15 cellular contexts compared by ENCODE assay signal in the genomic region with DNA sequence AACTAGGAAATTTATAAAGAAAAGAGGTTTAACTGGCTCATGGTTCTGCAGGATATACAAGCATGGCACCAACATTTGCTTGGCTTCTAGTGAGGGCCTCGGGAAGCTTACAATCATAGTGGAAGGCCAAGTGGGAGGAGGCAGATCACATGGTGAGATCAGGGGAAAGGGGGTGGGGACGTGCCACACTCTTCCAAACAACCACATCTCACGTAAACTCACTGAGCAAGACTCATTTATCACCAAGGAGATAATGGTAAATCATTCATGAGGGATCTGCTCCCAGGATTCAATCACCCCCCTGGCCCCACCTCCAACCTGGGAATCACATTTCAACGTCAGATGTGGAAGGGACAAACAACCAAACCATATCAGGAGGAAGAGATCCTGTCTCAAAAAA. TPM values are rescaled to one million over a fixed set of nuclear protein-coding genes. Genes with fewer than 3 reads are reported as not detected.
A peak's percentile ranks its signal among the peaks of the same experiment; 100 is the strongest.
DNase-seq lines count a peak whose midpoint lies in the region; TF ChIP-seq lines count a peak whose summit lies in the region.
"Had no signal": no experiment of that assay in that cellular context is flagged by ENCODE, and none has a peak within 500 bp of the region (broad histone marks: within the 10 kb centered on the region; RNA-seq: fewer than 3 reads in every experiment).

No MANE protein-coding gene starts in this region.

- DNase-seq in Daoy (ENCODE audit: low read depth): peak; percentile 13
- DNase-seq in NCI-H510A treated with DMSO at 0.1 percent for 48 hours (lab: John Stamatoyannopoulos, UW): peak; percentile 30
- DNase-seq in hepatocyte (ENCODE audit: low spot score): peak; percentile 46
- no peak for DNase-seq in activated CD4-positive, alpha-beta T cell treated with anti-CD3 and anti-CD28 coated beads, Interleukin-2, amount 50 U/mL, for 1 hour
- no peak for DNase-seq in stimulated activated CD4-positive, alpha-beta T cell treated with anti-CD3 and anti-CD28 coated beads, Interleukin-1b, Interleukin-23, amount 100 ng/mL, for 48 hours
- no peak for DNase-seq in G401 (ENCODE audit: low spot score)
- no peak for DNase-seq in activated CD4-positive, alpha-beta T cell treated with anti-CD3 and anti-CD28 coated beads, Interleukin-2, amount 50 U/mL, for 48 hours
- DNase-seq: activated effector memory CD4-positive, alpha-beta T cell treated with Interleukin-2 at 50 U/mL for 16 hours; amygdala; Karpas-422; NCI-H1105 treated with DMSO at 0.1 percent for 48 hours; psoas muscle; stimulated activated naive CD8-positive, alpha-beta T cell treated with anti-CD3 and anti-CD28 coated beads, Interleukin-15, amount 100 ng/mL, for 72 hours; T-cell had no signal

- H3K27me3 ChIP-seq in hepatocyte (no peaks in the 10 kb centered on the region), neutrophil (no peaks in the 10 kb centered on the region)

- H3K9me2 ChIP-seq in hepatocyte (replicated peaks; ENCODE audit: insufficient read depth): no peaks in the 10 kb centered on the region

- TF ChIP-seq CTCF in hepatocyte (IDR thresholded peaks at IDR 0.05; ENCODE audit: poor library complexity) (no peak), neutrophil (IDR thresholded peaks at IDR 0.05) (no peak)

- in situ Hi-C loops in G401 (cut with HindIII; ENCODE audit: low sequenced_read_pairs): no loop called here

- H3K36me3 ChIP-seq in hepatocyte (replicated peaks; ENCODE audit: insufficient read depth, low read depth): no peaks in the 10 kb centered on the region
- peaks cover 34% of the 10 kb centered on the region for H3K36me3 ChIP-seq in neutrophil

- H3K9me3 ChIP-seq in hepatocyte (ENCODE audit: low read depth) (no peaks in the 10 kb centered on the region), neutrophil (no peaks in the 10 kb centered on the region)
- H3K9me3 ChIP-seq: psoas muscle had no signal

- WGBS in hepatocyte (ENCODE audit: low lambda C conversion rate, missing lambda C conversion rate): 56% methylated on average over 4 of the region's 4 CpGs

- no peak overlapping the region for H3K4me2 ChIP-seq in hepatocyte

- peaks cover 96% of the 10 kb centered on the region for H3K79me2 ChIP-seq in hepatocyte

- H3K4me1 ChIP-seq in hepatocyte (ENCODE audit: insufficient read depth) (peaks cover 5% of the 10 kb centered on the region), neutrophil (ENCODE audit: control insufficient read depth in 1 of 2, insufficient read depth in 1 of 2, low read depth in 1 of 2, low read length in 1 of 2) (peaks cover 45 to 51% of the 10 kb centered on the region in 2 experiments)

- no peak overlapping the region for H2AFZ ChIP-seq in hepatocyte

- H3K27ac ChIP-seq in hepatocyte: peak overlapping the region; percentile 49
- peak overlapping the region; percentile 32 for H3K27ac ChIP-seq in neutrophil
- H3K27ac ChIP-seq: psoas muscle had no signal

- no peak overlapping the region for H3K4me3 ChIP-seq in hepatocyte
- H3K4me3 ChIP-seq in neutrophil (ENCODE audit: low read depth in 1 of 2, low read length in 1 of 2): no peak overlapping the region
- H3K4me3 ChIP-seq: psoas muscle had no signal

- H4K20me1 ChIP-seq in hepatocyte (ENCODE audit: insufficient read depth, poor library complexity, severe bottlenecking): peaks cover 2% of the 10 kb centered on the region

RNA-seq across cellular contexts. Expression of a gene that starts 35.8 kb away (rescaled TPM):
- 12.9 and 15.2 TPM in 2 replicates for total RNA-seq in Daoy (2014; rRNA removed; shearing (Covaris generic))
- total RNA-seq in hepatocyte: 35.3 and 38.5 TPM in 2 replicates
- 44.0 and 45.8 TPM in 2 replicates for polyA plus RNA-seq in hepatocyte
- 16.6 and 49.1 TPM in 2 replicates for total RNA-seq in G401 (2014; rRNA removed; shearing (Covaris generic))

Comparison
In these comparisons a context has a peak if more than half of its experiments do, and no peak if none do; other contexts are left out.
1. DNase-seq: peak in Daoy (single experiment), NCI-H510A treated with DMSO at 0.1 percent for 48 hours (single experiment) and hepatocyte (single experiment); none in activated CD4-positive, alpha-beta T cell treated with anti-CD3 and anti-CD28 coated beads, Interleukin-2, amount 50 U/mL, for 1 hour (single experiment), stimulated activated CD4-positive, alpha-beta T cell treated with anti-CD3 and anti-CD28 coated beads, Interleukin-1b, Interleukin-23, amount 100 ng/mL, for 48 hours (single experiment), G401 (single experiment) and activated CD4-positive, alpha-beta T cell treated with anti-CD3 and anti-CD28 coated beads, Interleukin-2, amount 50 U/mL, for 48 hours (0 of 2).